ENCODE assay signal across 8 cellular contexts in the genomic region with DNA sequence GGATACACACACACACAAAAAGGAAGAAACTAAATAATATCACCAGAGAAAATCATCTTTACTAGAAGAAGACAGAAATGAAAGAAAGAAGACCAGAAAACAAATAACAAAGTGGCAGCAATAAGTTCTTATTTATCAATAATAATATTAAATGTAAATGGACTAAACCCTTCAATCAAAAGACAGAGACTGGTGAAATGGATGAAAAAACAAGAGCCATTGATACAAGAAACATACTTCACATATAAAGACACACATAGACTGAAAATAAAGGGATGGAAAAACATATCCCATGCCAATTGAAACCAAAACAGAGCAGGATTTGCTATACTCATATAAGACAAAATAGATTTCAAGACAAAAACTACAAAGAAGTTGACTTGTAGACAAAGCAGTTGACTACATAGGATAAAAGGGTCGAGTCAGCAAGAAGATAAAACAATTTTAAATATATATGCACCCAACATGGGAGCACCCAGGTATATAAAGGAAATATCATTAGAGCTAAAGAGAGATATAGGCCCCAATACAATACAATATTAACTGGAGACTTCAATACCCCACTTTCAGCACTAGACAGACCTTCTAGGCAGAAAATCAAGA.
"Had no signal": no experiment of that assay in that cellular context is flagged by ENCODE, and none has a peak within 500 bp of the region (broad histone marks: within the 10 kb centered on the region; RNA-seq: fewer than 3 reads in every experiment).

No MANE protein-coding gene starts in this region.

- ATAC-seq: GM23338 had no signal

- H3K4me3 Mint-ChIP-seq: GM23338, H9 had no signal

- H3K4me1 Mint-ChIP-seq: GM23338, H9 had no signal

- DNase-seq: H9, HCEC 1CT, KBM-7 had no signal

- H3K4me2 ChIP-seq: GM23338, KMS-11 had no signal

- FAIRE-seq: H1, H54, HTR-8/SVneo had no signal

- H3K9ac ChIP-seq: KMS-11 had no signal

- H3K4me3 ChIP-seq: GM23338 had no signal

- H2AFZ ChIP-seq: GM23338 had no signal

- H3K27ac Mint-ChIP-seq: GM23338, H9 had no signal

- H3K27ac ChIP-seq: KMS-11 had no signal
